Comparison of ENCODE assay signal across 37 cellular contexts in the genomic region with DNA sequence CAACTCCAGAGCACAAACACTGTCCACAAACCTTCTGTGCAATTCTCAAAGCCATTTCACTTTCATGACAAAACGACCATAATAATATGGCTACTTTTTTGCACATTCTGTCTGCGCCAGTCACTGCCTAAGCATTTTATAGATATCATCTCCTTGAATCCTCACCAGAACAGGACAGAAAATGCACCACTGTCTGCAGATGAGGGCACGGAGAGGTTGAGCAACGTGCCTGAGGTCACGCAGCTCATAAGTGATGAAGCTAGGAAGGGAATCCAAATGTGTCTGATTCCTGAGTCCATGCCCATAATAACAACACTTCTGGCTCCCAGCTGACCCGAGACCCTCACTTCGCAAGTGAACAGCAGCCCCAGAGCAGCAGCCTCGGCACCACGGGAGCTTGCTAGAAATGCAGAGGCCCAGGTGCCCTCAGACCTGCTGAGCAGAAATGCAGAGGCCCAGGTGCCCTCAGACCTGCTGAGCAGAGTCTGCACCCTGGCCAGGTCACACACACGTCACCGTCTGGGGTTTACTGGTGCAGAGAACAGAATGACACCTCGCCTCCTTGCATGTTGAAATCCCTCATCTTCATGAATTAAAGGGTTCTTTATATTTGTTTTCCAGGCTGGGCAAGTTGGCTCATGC.
"Had no signal": no experiment of that assay in that cellular context is flagged by ENCODE, and none has a peak within 500 bp of the region (broad histone marks: within the 10 kb centered on the region; RNA-seq: fewer than 3 reads in every experiment).

No MANE protein-coding gene starts in this region.

- H3K36me3 Mint-ChIP-seq: activated CD4-positive, alpha-beta memory T cell treated with anti-CD3 and anti-CD28 coated beads for 36 hours; activated naive CD8-positive, alpha-beta T cell treated with anti-CD3 and anti-CD28 coated beads for 36 hours had no signal

- H3K4me3 Mint-ChIP-seq: activated B cell treated with CpG ODN at 0.5 μM for 24 hours; activated CD4-positive, alpha-beta memory T cell treated with anti-CD3 and anti-CD28 coated beads for 36 hours; activated naive CD8-positive, alpha-beta T cell treated with anti-CD3 and anti-CD28 coated beads for 36 hours; activated T-cell treated with anti-CD3 and anti-CD28 coated beads, Interleukin-2, amount 50 U/mL, for 4 hours; activated T-helper 1 cell treated with anti-CD3 and anti-CD28 coated beads, Interleukin-12 subunit alpha, Interleukin-12 subunit beta, Interleukin-2, Interleukin-4 antibody, amounts not matched to agents 30 ng/mL and 10 ng/mL and 1 ng/mL, durations not matched to agents 14 hours and 24 hours and 36 hours; central memory CD8-positive, alpha-beta T cell had no signal

- H3K27ac ChIP-seq: ascending aorta, cardiac muscle cell, PC-9, RWPE1, VCaP had no signal

- H3K4me1 Mint-ChIP-seq: activated B cell treated with CpG ODN at 0.5 μM for 24 hours; activated naive CD8-positive, alpha-beta T cell treated with anti-CD3 and anti-CD28 coated beads for 36 hours; central memory CD8-positive, alpha-beta T cell had no signal

- H3K4me1 ChIP-seq: ascending aorta had no signal

- H3K27ac Mint-ChIP-seq: activated B cell treated with CpG ODN at 0.5 μM for 24 hours; activated CD4-positive, alpha-beta memory T cell treated with anti-CD3 and anti-CD28 coated beads for 36 hours; activated naive CD8-positive, alpha-beta T cell treated with anti-CD3 and anti-CD28 coated beads for 36 hours; activated T-helper 1 cell treated with anti-CD3 and anti-CD28 coated beads, Interleukin-12 subunit alpha, Interleukin-12 subunit beta, Interleukin-2, Interleukin-4 antibody, amounts not matched to agents 30 ng/mL and 10 ng/mL and 1 ng/mL, durations not matched to agents 14 hours and 24 hours and 36 hours had no signal

- DNase-seq: activated B cell treated with CpG ODN at 0.5 μM for 24 hours; activated CD4-positive, alpha-beta memory T cell treated with anti-CD3 and anti-CD28 coated beads for 36 hours; activated CD4-positive, alpha-beta T cell treated with anti-CD3 and anti-CD28 coated beads for 4 hours; activated CD4-positive, alpha-beta T cell treated with anti-CD3 and anti-CD28 coated beads, Interleukin-2, amount 50 U/mL, for 1 hour; activated CD4-positive, CD25-positive, alpha-beta regulatory T cell treated with anti-CD3 and anti-CD28 coated beads, Interleukin-2, amount 50 U/mL, for 72 hours; activated CD8-positive, alpha-beta memory T cell treated with anti-CD3 and anti-CD28 coated beads, Interleukin-2, amount 50 U/mL, for 4 hours; activated naive CD4-positive, alpha-beta T cell; activated naive CD4-positive, alpha-beta T cell treated with anti-CD3 and anti-CD28 coated beads, Interleukin-2, amount 50 U/mL, for 16 hours; activated naive CD8-positive, alpha-beta T cell treated with anti-CD3 and anti-CD28 coated beads for 36 hours; activated T-cell treated with anti-CD3 and anti-CD28 coated beads for 4 hours; activated T-cell treated with anti-CD3 and anti-CD28 coated beads, Interleukin-2, amount 50 U/mL, for 4 hours; amniotic stem cell; Karpas-422; MG63; NCI-H1048; NCI-H1105 treated with DMSO at 0.1 percent for 48 hours; NCI-H1436; NCI-H1694; NCI-H1930; NCI-H2081 treated with DMSO at 0.1 percent for 48 hours; NCI-H226; NCI-H446 treated with DMSO at 0.1 percent for 48 hours; NCI-H524; NCI-H748 treated with DMSO at 0.1 percent for 48 hours; NK-92 treated with Interleukin-12 subunit alpha and Interleukin-12 subunit beta, amount 100 ng/mL, for 24 hours; PC-9; Right ventricle myocardium superior; SW 1271; T-helper 1 cell; T-helper 2 cell; T-helper 9 cell had no signal

- H3K27me3 ChIP-seq: ascending aorta, cardiac muscle cell, MG63 had no signal

- ATAC-seq: activated T-cell treated with anti-CD3 and anti-CD28 coated beads, Interleukin-2, amount 50 U/mL, for 4 hours had no signal

- H3K9me3 Mint-ChIP-seq: activated T-helper 1 cell treated with anti-CD3 and anti-CD28 coated beads, Interleukin-12 subunit alpha, Interleukin-12 subunit beta, Interleukin-2, Interleukin-4 antibody, amounts not matched to agents 30 ng/mL and 10 ng/mL and 1 ng/mL, durations not matched to agents 14 hours and 24 hours and 36 hours; central memory CD8-positive, alpha-beta T cell had no signal
